Comparison of ENCODE assay signal across 13 cellular contexts in the genomic region with DNA sequence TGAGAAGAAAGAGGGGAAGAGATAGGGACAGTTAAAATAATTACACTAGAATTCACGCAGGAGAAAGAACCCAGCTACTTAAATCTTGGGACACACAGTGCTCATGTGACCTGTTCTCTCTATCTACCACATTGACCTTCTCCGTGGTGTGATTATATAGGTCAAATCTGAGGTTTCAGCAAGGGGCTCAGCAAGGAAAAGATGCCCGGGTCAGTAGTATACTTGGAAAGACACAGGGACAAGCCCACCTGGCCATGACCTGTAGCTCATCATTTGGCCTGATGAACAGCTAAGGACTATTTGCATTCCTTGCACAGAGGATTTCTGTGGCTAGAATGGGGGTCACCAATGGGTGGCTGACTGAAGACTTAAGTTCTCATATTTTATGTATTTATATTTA.
DNase-seq lines count a peak whose midpoint lies in the region; ATAC-seq and TF ChIP-seq lines count a peak whose summit lies in the region.
"Had no signal": no experiment of that assay in that cellular context is flagged by ENCODE, and none has a peak within 500 bp of the region (broad histone marks: within the 10 kb centered on the region; RNA-seq: fewer than 3 reads in every experiment).

No MANE protein-coding gene starts in this region.

- intact Hi-C loops in ovary (cut with DNase I), result loop anchor here in 1 of 4 donors (5.0 kb wide), 1 partner anchor 1344 kb away; no protein-coding TSS in a partner anchor

- no peaks in the 10 kb centered on the region for H3K27me3 Mint-ChIP-seq in activated naive CD8-positive, alpha-beta T cell treated with anti-CD3 and anti-CD28 coated beads, Interleukin-2, amount 50 U/mL, for 24 hours
- no peaks in the 10 kb centered on the region for H3K27me3 Mint-ChIP-seq in osteocyte (ENCODE audit: unreplicated experiment)

- ATAC-seq in GM18868 (IDR thresholded peaks at IDR 0.05; ENCODE audit: unreplicated experiment) (peak; percentile 0), HG03066 (IDR thresholded peaks at IDR 0.05; ENCODE audit: low read depth, unreplicated experiment) (peak; percentile 1), HG02571 (IDR thresholded peaks at IDR 0.05; ENCODE audit: unreplicated experiment) (no peak)
- ATAC-seq in activated naive CD8-positive, alpha-beta T cell treated with anti-CD3 and anti-CD28 coated beads, Interleukin-2, amount 50 U/mL, for 24 hours, result no peak

- H3K27me3 ChIP-seq in ovary, result no peaks in the 10 kb centered on the region
- H3K27me3 ChIP-seq: tibial artery had no signal

- no peak overlapping the region for H3K4me3 ChIP-seq in ovary
- H3K4me3 ChIP-seq: tibial artery had no signal

- no peak overlapping the region for H3K27ac ChIP-seq in ovary

- WGBS in ovary, 3 donors, result 82 to 88% (median 83%) methylated on average over 3 of the region's 3 CpGs

- H3K4me1 ChIP-seq in ovary (ENCODE audit: insufficient read depth), result peaks cover 4% of the 10 kb centered on the region

- TF ChIP-seq CTCF in osteocyte (IDR thresholded peaks at IDR 0.05), result no peak
- no peak for TF ChIP-seq CTCF in ovary (IDR thresholded peaks at IDR 0.05)

- TF ChIP-seq EP300 in ovary (IDR thresholded peaks at IDR 0.05), result no peak

- no peaks in the 10 kb centered on the region for H3K36me3 ChIP-seq in ovary
- H3K36me3 ChIP-seq: tibial artery had no signal

- no peak overlapping the region for H3K4me3 Mint-ChIP-seq in activated naive CD8-positive, alpha-beta T cell treated with anti-CD3 and anti-CD28 coated beads, Interleukin-2, amount 50 U/mL, for 24 hours
- H3K4me3 Mint-ChIP-seq in osteocyte (ENCODE audit: unreplicated experiment), result no peak overlapping the region

- no peak for DNase-seq in activated naive CD8-positive, alpha-beta T cell treated with anti-CD3 and anti-CD28 coated beads, Interleukin-2, amount 50 U/mL, for 24 hours
- DNase-seq in osteocyte (ENCODE audit: extremely low spot score, unreplicated experiment) (no peak), HuH-7.5 (ENCODE audit: low spot score) (no peak), NCI-H2196 treated with DMSO at 0.1 percent for 48 hours (lab: John Stamatoyannopoulos, UW; ENCODE audit: unreplicated experiment) (no peak), ovary (no peak)
- DNase-seq: activated T-cell treated with anti-CD3 and anti-CD28 coated beads, Interleukin-2, amount 50 U/mL, for 4 hours; COR-L47; left cardiac atrium; NCI-H146; tibial artery had no signal

- H3K27ac Mint-ChIP-seq in activated naive CD8-positive, alpha-beta T cell treated with anti-CD3 and anti-CD28 coated beads, Interleukin-2, amount 50 U/mL, for 24 hours, result peak overlapping the region; percentile 8
- peak overlapping the region; percentile 52 for H3K27ac Mint-ChIP-seq in osteocyte (ENCODE audit: unreplicated experiment)

- no peaks in the 10 kb centered on the region for H3K9me3 Mint-ChIP-seq in activated naive CD8-positive, alpha-beta T cell treated with anti-CD3 and anti-CD28 coated beads, Interleukin-2, amount 50 U/mL, for 24 hours
- H3K9me3 Mint-ChIP-seq in osteocyte (ENCODE audit: unreplicated experiment), result no peaks in the 10 kb centered on the region
- H3K9me3 Mint-ChIP-seq: activated T-cell treated with anti-CD3 and anti-CD28 coated beads, Interleukin-2, amount 50 U/mL, for 4 hours had no signal

- H3K9me3 ChIP-seq in ovary, result no peaks in the 10 kb centered on the region
- H3K9me3 ChIP-seq: tibial artery had no signal

- TF ChIP-seq POLR2A in ovary (IDR thresholded peaks at IDR 0.05), result no peak

- H3K36me3 Mint-ChIP-seq in activated naive CD8-positive, alpha-beta T cell treated with anti-CD3 and anti-CD28 coated beads, Interleukin-2, amount 50 U/mL, for 24 hours (ENCODE audit: low read depth), result no peaks in the 10 kb centered on the region
- no peaks in the 10 kb centered on the region for H3K36me3 Mint-ChIP-seq in osteocyte (ENCODE audit: unreplicated experiment)

- H3K4me1 Mint-ChIP-seq in activated naive CD8-positive, alpha-beta T cell treated with anti-CD3 and anti-CD28 coated beads, Interleukin-2, amount 50 U/mL, for 24 hours, result peaks cover 39% of the 10 kb centered on the region
- peaks cover 27% of the 10 kb centered on the region for H3K4me1 Mint-ChIP-seq in osteocyte (ENCODE audit: unreplicated experiment)

Comparison
In these comparisons a context has a peak if more than half of its experiments do, and no peak if none do; other contexts are left out.
1. ATAC-seq: peak in GM18868 (single experiment) and HG03066 (single experiment); none in activated naive CD8-positive, alpha-beta T cell treated with anti-CD3 and anti-CD28 coated beads, Interleukin-2, amount 50 U/mL, for 24 hours (single experiment) and HG02571 (single experiment).